20 cellular contexts compared by ENCODE assay signal in genomic region chr20:23334111-23334510, GRCh38.
"Had no signal": no experiment of that assay in that cellular context is flagged by ENCODE, and none has a peak within 500 bp of the region (broad histone marks: within the 10 kb centered on the region; RNA-seq: fewer than 3 reads in every experiment).

No MANE protein-coding gene starts in this region.

- ATAC-seq: lower lobe of right lung; pancreas; stimulated activated effector memory CD8-positive, alpha-beta T cell treated with anti-CD3 and anti-CD28 coated beads, Interleukin-12 subunit alpha, Interleukin-12 subunit beta, amount 100 ng/mL, for 72 hours; T-cell had no signal

- H3K9me3 Mint-ChIP-seq: activated B cell treated with CpG ODN at 0.5 μM for 24 hours; activated CD4-positive, alpha-beta T cell treated with anti-CD3 and anti-CD28 coated beads, Interleukin-2, amount 10 ng/mL, durations not matched to agents 24 days and 14 days; activated naive CD4-positive, alpha-beta T cell treated with anti-CD3 and anti-CD28 coated beads, Interleukin-2, amount 10 ng/mL, durations not matched to agents 7 days and 5 days; activated T-helper 2 cell treated with anti-CD3 and anti-CD28 coated beads, Interferon-gamma antibody, Interleukin-2, Interleukin-4, amounts not matched to agents 10 μg/mL and 5 μg/mL and 100 μg/mL, durations not matched to agents 14 hours and 24 hours and 36 hours; dendritic cell treated with granulocyte-macrophage colony-stimulating factor and Interleukin-4, amounts not matched to agents 40 ng/mL and 50 ng/mL, for 4 days; endodermal cell; stimulated activated effector memory CD8-positive, alpha-beta T cell treated with anti-CD3 and anti-CD28 coated beads, Interleukin-12 subunit alpha, Interleukin-12 subunit beta, amount 100 ng/mL, for 72 hours; T-cell had no signal

- H3K36me3 Mint-ChIP-seq: activated naive CD4-positive, alpha-beta T cell treated with anti-CD3 and anti-CD28 coated beads, Interleukin-2, amount 10 ng/mL, durations not matched to agents 7 days and 5 days; brain; mesothelial cell of epicardium; naive B cell had no signal

- H3K4me1 ChIP-seq: lower lobe of right lung, pancreas had no signal

- H3K4me3 ChIP-seq: hepatocyte, lower lobe of right lung, pancreas, skin epidermis, suprapubic skin, upper lobe of left lung had no signal

- H3K36me3 ChIP-seq: lower lobe of right lung, pancreas, suprapubic skin, upper lobe of left lung had no signal

- H3K27ac ChIP-seq: hepatocyte, lower lobe of right lung, pancreas, skin epidermis, suprapubic skin, upper lobe of left lung had no signal

- H3K9me3 ChIP-seq: lower lobe of right lung, pancreas, upper lobe of left lung had no signal

- H3K4me3 Mint-ChIP-seq: activated B cell treated with CpG ODN at 0.5 μM for 24 hours; activated CD4-positive, alpha-beta T cell treated with anti-CD3 and anti-CD28 coated beads, Interleukin-2, amount 10 ng/mL, durations not matched to agents 24 days and 14 days; activated naive CD4-positive, alpha-beta T cell treated with anti-CD3 and anti-CD28 coated beads, Interleukin-2, amount 10 ng/mL, durations not matched to agents 7 days and 5 days; brain; dendritic cell treated with granulocyte-macrophage colony-stimulating factor and Interleukin-4, amounts not matched to agents 40 ng/mL and 50 ng/mL, for 4 days; endodermal cell; mesothelial cell of epicardium; naive B cell; stimulated activated effector memory CD8-positive, alpha-beta T cell treated with anti-CD3 and anti-CD28 coated beads, Interleukin-12 subunit alpha, Interleukin-12 subunit beta, amount 100 ng/mL, for 72 hours; T-cell had no signal

- H3K27me3 Mint-ChIP-seq: activated B cell treated with CpG ODN at 0.5 μM for 24 hours; activated CD4-positive, alpha-beta T cell treated with anti-CD3 and anti-CD28 coated beads, Interleukin-2, amount 10 ng/mL, durations not matched to agents 24 days and 14 days; naive B cell; T-cell had no signal

- H3K27ac Mint-ChIP-seq: activated B cell treated with CpG ODN at 0.5 μM for 24 hours; activated CD4-positive, alpha-beta T cell treated with anti-CD3 and anti-CD28 coated beads, Interleukin-2, amount 10 ng/mL, durations not matched to agents 24 days and 14 days; activated naive CD4-positive, alpha-beta T cell treated with anti-CD3 and anti-CD28 coated beads, Interleukin-2, amount 10 ng/mL, durations not matched to agents 7 days and 5 days; activated T-helper 2 cell treated with anti-CD3 and anti-CD28 coated beads, Interferon-gamma antibody, Interleukin-2, Interleukin-4, amounts not matched to agents 10 μg/mL and 5 μg/mL and 100 μg/mL, durations not matched to agents 14 hours and 24 hours and 36 hours; brain; dendritic cell treated with granulocyte-macrophage colony-stimulating factor and Interleukin-4, amounts not matched to agents 40 ng/mL and 50 ng/mL, for 4 days; endodermal cell; mesothelial cell of epicardium; stimulated activated effector memory CD8-positive, alpha-beta T cell treated with anti-CD3 and anti-CD28 coated beads, Interleukin-12 subunit alpha, Interleukin-12 subunit beta, amount 100 ng/mL, for 72 hours; T-cell had no signal

- DNase-seq: activated B cell treated with CpG ODN at 0.5 μM for 24 hours; activated CD4-positive, alpha-beta T cell treated with anti-CD3 and anti-CD28 coated beads, Interleukin-2, amount 10 ng/mL, durations not matched to agents 24 days and 14 days; activated CD8-positive, alpha-beta memory T cell treated with anti-CD3 and anti-CD28 coated beads for 24 hours; activated naive CD4-positive, alpha-beta T cell treated with anti-CD3 and anti-CD28 coated beads, Interleukin-2, amount 10 ng/mL, durations not matched to agents 7 days and 5 days; cerebellar nuclear complex; endodermal cell; erythroblast; lower lobe of right lung; naive B cell; pancreas; T-cell; upper lobe of left lung had no signal

- H3K4me1 Mint-ChIP-seq: endodermal cell, mesothelial cell of epicardium had no signal

- H3K27me3 ChIP-seq: hepatocyte, pancreas, suprapubic skin, upper lobe of left lung had no signal
